8 cellular contexts compared by ENCODE assay signal in genomic region chr5:93607367-93608258, GRCh38.
A peak's percentile ranks its signal among the peaks of the same experiment; 100 is the strongest.
DNase-seq lines count a peak whose midpoint lies in the region; ATAC-seq and TF ChIP-seq lines count a peak whose summit lies in the region.

No MANE protein-coding gene starts in this region.

- no peaks in the 10 kb centered on the region for H3K79me2 ChIP-seq in OCI-LY1 (ENCODE audit: insufficient read depth, low read length)

- ATAC-seq in GM18873 (IDR thresholded peaks at IDR 0.05; ENCODE audit: low FRiP score, unreplicated experiment) (peak; percentile 77), HG03103 (IDR thresholded peaks at IDR 0.05; ENCODE audit: low read depth, unreplicated experiment) (peak; percentile 81)

- H4K20me1 ChIP-seq in OCI-LY1 (ENCODE audit: insufficient read depth, low read length), result no peaks in the 10 kb centered on the region

- H3K27ac ChIP-seq in OCI-LY1 (ENCODE audit: low read depth, low read length, poor library complexity, severe bottlenecking), result no peak overlapping the region

- TF ChIP-seq CTCF in OCI-LY1 (IDR thresholded peaks at IDR 0.05; ENCODE audit: low read length), result peak; percentile 80

- H3K4me2 ChIP-seq in OCI-LY1 (ENCODE audit: low read length), result no peak overlapping the region

- H3K36me3 ChIP-seq in OCI-LY1 (ENCODE audit: insufficient read depth, low read length), result no peaks in the 10 kb centered on the region

- H3K9me3 ChIP-seq in OCI-LY1 (ENCODE audit: low read length), result no peaks in the 10 kb centered on the region

- H3K4me1 ChIP-seq in OCI-LY1 (ENCODE audit: insufficient read depth, low read length, severe bottlenecking), result no peaks in the 10 kb centered on the region

- no peak overlapping the region for H3K9ac ChIP-seq in OCI-LY1 (ENCODE audit: low read length)

- H3F3A ChIP-seq in OCI-LY1 (ENCODE audit: insufficient read depth, low read length), result no peaks in the 10 kb centered on the region

- no peaks in the 10 kb centered on the region; the same call in 1 of the 2 replicates for H3K27me3 ChIP-seq in OCI-LY1 (ENCODE audit: insufficient read depth, low read length)

- H2AFZ ChIP-seq in OCI-LY1 (ENCODE audit: low read length), result no peak overlapping the region

- DNase-seq in DMS 273 treated with DMSO at 0.1 percent for 48 hours (lab: John Stamatoyannopoulos, UW), result peak; percentile 7
- peak; percentile 70 for DNase-seq in dedifferentiated amniotic fluid mesenchymal stem cell (ENCODE audit: extremely low spot score)
- DNase-seq in medulla oblongata (ENCODE audit: extremely low spot score), result peak; percentile 82
- DNase-seq in GM19238 (ENCODE audit: insufficient read length, low spot score), result no peak
- DNase-seq in GOT3 (lab: John Stamatoyannopoulos, UW), result no peak

- no peaks in the 10 kb centered on the region for H3K9me2 ChIP-seq in OCI-LY1 (ENCODE audit: low read depth, low read length)

- H3K4me3 ChIP-seq in OCI-LY1 (ENCODE audit: low read depth, low read length, poor library complexity, severe bottlenecking), result no peak overlapping the region

Comparison
In these comparisons a context has a peak if more than half of its experiments do, and no peak if none do; other contexts are left out.
1. DNase-seq: peak in DMS 273 treated with DMSO at 0.1 percent for 48 hours (single experiment), dedifferentiated amniotic fluid mesenchymal stem cell (single experiment) and medulla oblongata (single experiment); none in GM19238 (single experiment) and GOT3 (single experiment).